In genomic region chr18:57802869-57803118, GRCh38 we compare ENCODE assay signal across 8 cellular contexts. TPM values are rescaled to one million over a fixed set of nuclear protein-coding genes. Genes with fewer than 3 reads are reported as not detected.
DNase-seq lines count a peak whose midpoint lies in the region; ATAC-seq and TF ChIP-seq lines count a peak whose summit lies in the region.

No MANE protein-coding gene starts in this region.

- DNase-seq in H7, result no peak
- DNase-seq in activated B cell treated with CpG ODN at 0.5 μM for 24 hours, result peak; percentile 28
- DNase-seq in left lung, result no peak
- no peak for DNase-seq in testis
- no peak for DNase-seq in Kasumi-1 (lab: John Stamatoyannopoulos, UW)
- DNase-seq in activated CD4-positive, alpha-beta T cell treated with anti-CD3 and anti-CD28 coated beads, Interleukin-2, amount 10 ng/mL, durations not matched to agents 7 days and 5 days, result no peak
- no peak for DNase-seq in germinal center (ENCODE audit: low spot score)

- H3K27ac ChIP-seq in left lung (peak overlapping the region; percentile 73 to 75), testis (peak overlapping the region in 1 of 2 donors; percentile 30)

- H3K27ac Mint-ChIP-seq in activated B cell treated with CpG ODN at 0.5 μM for 24 hours, result no peak overlapping the region
- H3K27ac Mint-ChIP-seq in activated CD4-positive, alpha-beta T cell treated with anti-CD3 and anti-CD28 coated beads, Interleukin-2, amount 10 ng/mL, durations not matched to agents 7 days and 5 days, result no peak overlapping the region

- CTCF ChIA-PET in activated B cell treated with CpG ODN at 0.5 μM for 24 hours (lab: Charles Lee), result no interaction called here
- CTCF ChIA-PET in activated CD4-positive, alpha-beta T cell treated with anti-CD3 and anti-CD28 coated beads, Interleukin-2, amount 10 ng/mL, durations not matched to agents 7 days and 5 days (lab: Charles Lee), result no interaction called here

- POLR2A ChIA-PET in activated B cell treated with CpG ODN at 0.5 μM for 24 hours (lab: Charles Lee), result interaction anchor here (1.4 kb wide), 1 partner anchor 35 kb away, joined by 5 read pairs; no protein-coding TSS in a partner anchor
- POLR2A ChIA-PET in activated CD4-positive, alpha-beta T cell treated with anti-CD3 and anti-CD28 coated beads, Interleukin-2, amount 10 ng/mL, durations not matched to agents 7 days and 5 days (lab: Charles Lee), result no interaction called here

- H3K9me3 ChIP-seq in left lung, result no peaks in the 10 kb centered on the region
- no peaks in the 10 kb centered on the region for H3K9me3 ChIP-seq in testis

- H3K9me3 Mint-ChIP-seq in activated B cell treated with CpG ODN at 0.5 μM for 24 hours, result no peaks in the 10 kb centered on the region
- H3K9me3 Mint-ChIP-seq in activated CD4-positive, alpha-beta T cell treated with anti-CD3 and anti-CD28 coated beads, Interleukin-2, amount 10 ng/mL, durations not matched to agents 7 days and 5 days, result no peaks in the 10 kb centered on the region

- peaks cover 34% of the 10 kb centered on the region for H3K27me3 Mint-ChIP-seq in activated B cell treated with CpG ODN at 0.5 μM for 24 hours
- H3K27me3 Mint-ChIP-seq in activated CD4-positive, alpha-beta T cell treated with anti-CD3 and anti-CD28 coated beads, Interleukin-2, amount 10 ng/mL, durations not matched to agents 7 days and 5 days, result peaks cover 54% of the 10 kb centered on the region

- peaks cover 53% of the 10 kb centered on the region for H3K27me3 ChIP-seq in H7 (ENCODE audit: control insufficient read depth, insufficient read depth, low read length)
- H3K27me3 ChIP-seq in left lung, result peaks cover 0 to 58% of the 10 kb centered on the region in 2 donors
- H3K27me3 ChIP-seq in testis, result no peaks in the 10 kb centered on the region

- H3K36me3 ChIP-seq in H7 (replicated peaks; ENCODE audit: control insufficient read depth, insufficient read depth, low read length) (no peaks in the 10 kb centered on the region), left lung (no peaks in the 10 kb centered on the region), testis (ENCODE audit: low read depth, missing control alignments) (no peaks in the 10 kb centered on the region)

- peak overlapping the region; percentile 85 for H3K4me3 Mint-ChIP-seq in activated B cell treated with CpG ODN at 0.5 μM for 24 hours
- H3K4me3 Mint-ChIP-seq in activated CD4-positive, alpha-beta T cell treated with anti-CD3 and anti-CD28 coated beads, Interleukin-2, amount 10 ng/mL, durations not matched to agents 7 days and 5 days, result no peak overlapping the region

- peaks cover 24% of the 10 kb centered on the region for H3K4me1 Mint-ChIP-seq in activated B cell treated with CpG ODN at 0.5 μM for 24 hours
- peaks cover 11% of the 10 kb centered on the region for H3K4me1 Mint-ChIP-seq in activated CD4-positive, alpha-beta T cell treated with anti-CD3 and anti-CD28 coated beads, Interleukin-2, amount 10 ng/mL, durations not matched to agents 7 days and 5 days

- ATAC-seq in activated B cell treated with CpG ODN at 0.5 μM for 24 hours (ENCODE audit: low read depth), result no peak
- no peak for ATAC-seq in left lung
- ATAC-seq in HG02623 (IDR thresholded peaks at IDR 0.05; ENCODE audit: unreplicated experiment), result no peak

- H3K4me3 ChIP-seq in H7 (ENCODE audit: insufficient read depth, low read depth, low read length) (peak overlapping the region; percentile 58), left lung (peak overlapping the region; percentile 65 to 82), testis (peak overlapping the region; percentile 53 to 59)

- TF ChIP-seq CTCF in activated B cell treated with CpG ODN at 0.5 μM for 24 hours (IDR thresholded peaks at IDR 0.05) (no peak), left lung (IDR thresholded peaks at IDR 0.05) (no peak), testis (IDR thresholded peaks at IDR 0.05) (no peak)

- intact Hi-C loops in activated B cell treated with CpG ODN at 0.5 μM for 24 hours (cut with micrococcal nuclease) (loop anchor here (2.0 kb wide), 3 partner anchors 30 to 172 kb away; no protein-coding TSS in a partner anchor), left lung (cut with DNase I) (no loop called here), testis (cut with DNase I; ENCODE audit: low total_unique reads) (no loop called here)

- H3K4me1 ChIP-seq in left lung (peaks cover 0 to 7% of the 10 kb centered on the region in 2 donors), testis (peaks cover 13% of the 10 kb centered on the region)

- 0% methylated on average over 31 of the region's 31 CpGs; no CpG with 5 or more reads in 1 of the 2 donors for WGBS in testis, 2 donors

- no peak for TF ChIP-seq POLR2A in testis (IDR thresholded peaks at IDR 0.05)

- no peaks in the 10 kb centered on the region for H3K36me3 Mint-ChIP-seq in activated B cell treated with CpG ODN at 0.5 μM for 24 hours (ENCODE audit: low read depth)
- no peaks in the 10 kb centered on the region for H3K36me3 Mint-ChIP-seq in activated CD4-positive, alpha-beta T cell treated with anti-CD3 and anti-CD28 coated beads, Interleukin-2, amount 10 ng/mL, durations not matched to agents 7 days and 5 days (ENCODE audit: low read depth)

RNA-seq across cellular contexts. Expression of gene ATP8B1, which starts 0.3 kb away (rescaled TPM):
- 1.4 and 2.4 TPM in 2 replicates for total RNA-seq in H7 (2014; rRNA removed; shearing (Covaris generic))
- total RNA-seq in activated B cell treated with CpG ODN at 0.5 μM for 24 hours (0.42 and 0.69 TPM in 2 replicates), left lung (10 to 100 TPM; 24.0 to 26.6 TPM), testis (1 to 10 TPM; 1.6 to 1.7 TPM)
- polyA plus RNA-seq in testis (ENCODE audit: insufficient read depth, low read depth, low replicate concordance), result 3.0 TPM
- total RNA-seq in activated CD4-positive, alpha-beta T cell treated with anti-CD3 and anti-CD28 coated beads, Interleukin-2, amount 10 ng/mL, durations not matched to agents 7 days and 5 days, result not detected
